1 cellular context compared by ENCODE assay signal in the genomic region with DNA sequence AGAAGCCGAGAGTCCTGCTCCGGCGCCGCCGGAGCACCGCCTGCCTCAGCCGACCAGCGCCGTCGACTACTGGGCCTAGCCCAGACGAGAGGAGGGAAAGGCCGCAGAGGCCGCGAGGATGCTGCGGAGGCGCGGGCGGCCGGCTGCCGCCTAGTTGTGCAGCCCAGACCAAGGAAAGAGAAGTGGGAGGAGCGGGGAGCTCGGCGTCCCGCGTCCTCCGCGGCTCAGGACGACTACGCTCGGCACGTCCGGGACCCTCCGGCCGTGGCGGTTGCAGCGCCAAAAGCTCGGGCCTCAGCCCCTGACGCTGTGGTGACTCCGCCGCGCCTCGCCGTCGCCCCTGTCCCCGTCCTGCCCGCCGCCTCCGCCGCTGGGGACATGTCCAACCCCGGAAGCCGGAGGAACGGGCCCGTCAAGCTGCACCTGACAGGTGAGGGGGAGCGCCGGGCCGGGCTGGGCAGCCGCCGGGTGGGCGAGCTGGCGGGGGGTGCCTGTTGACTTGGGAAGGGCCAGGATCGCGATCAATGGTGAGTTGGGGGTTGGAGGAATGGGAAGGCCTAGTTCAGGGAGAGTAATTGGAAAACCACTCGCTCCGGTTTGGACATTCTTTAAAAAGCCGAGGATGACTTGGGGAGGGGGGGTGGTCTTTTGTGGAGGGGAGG.
TF ChIP-seq lines count a peak whose summit lies in the region.

No MANE protein-coding gene starts in this region.

TF ChIP-seq in GM23338, 12 proteins besides CTCF, POLR2A, EP300 and RAD21 (continued from another document):
- no peak for TF ChIP-seq CREB1 (CRISPR knock-in tag; IDR thresholded peaks at IDR 0.05; ENCODE audit: low read depth)
- no peak for TF ChIP-seq NANOG (IDR thresholded peaks at IDR 0.05; ENCODE audit: borderline replicate concordance)
- TF ChIP-seq STAT1 (IDR thresholded peaks at IDR 0.05; ENCODE audit: unreplicated experiment), result no peak
- no peak for TF ChIP-seq ZNF331 (CRISPR knock-in tag; IDR thresholded peaks at IDR 0.05; ENCODE audit: low read depth)
